Comparison of ENCODE assay signal across 8 cellular contexts in genomic region chr4:1246901-1247810, GRCh38. TPM values are rescaled to one million over a fixed set of nuclear protein-coding genes. Genes with fewer than 3 reads are reported as not detected.
DNase-seq lines count a peak whose midpoint lies in the region; ATAC-seq and TF ChIP-seq lines count a peak whose summit lies in the region.

No MANE protein-coding gene starts in this region.

- peaks cover 13 to 53% of the 10 kb centered on the region in 2 experiments for H3K36me3 ChIP-seq in mesenchymal stem cell (ENCODE audit: control insufficient read depth in 1 of 2, insufficient read depth in 2 of 2, low read depth in 1 of 2, low read length in 2 of 2)

- no peaks in the 10 kb centered on the region for H3K9me3 ChIP-seq in mesenchymal stem cell (ENCODE audit: control insufficient read depth, low read length)

- peak overlapping the region; percentile 91 for H3K9ac ChIP-seq in mesenchymal stem cell (ENCODE audit: low read length)

- no peaks in the 10 kb centered on the region for H3K27me3 ChIP-seq in dorsolateral prefrontal cortex
- no peaks in the 10 kb centered on the region for H3K27me3 ChIP-seq in mesenchymal stem cell (ENCODE audit: control insufficient read depth in 1 of 2, insufficient read depth in 1 of 2, low read length in 2 of 2)

- H3K79me1 ChIP-seq in mesenchymal stem cell (replicated peaks; ENCODE audit: low read length, poor library complexity, severe bottlenecking) = peaks cover 18% of the 10 kb centered on the region

- peak overlapping the region; percentile 94 for H4K8ac ChIP-seq in mesenchymal stem cell (ENCODE audit: low read length)

- H2BK120ac ChIP-seq in mesenchymal stem cell (ENCODE audit: low read depth, low read length) = peak overlapping the region; percentile 99

- peak; percentile 26 for DNase-seq in activated T-cell treated with anti-CD3 and anti-CD28 coated beads for 24 hours (ENCODE audit: low read depth)
- no peak for DNase-seq in activated T-cell treated with anti-CD3 and anti-CD28 coated beads for 4 hours
- peak; percentile 41 for DNase-seq in RPMI8226
- DNase-seq in dorsolateral prefrontal cortex = peak in 7 of 10 donors; percentile 8 to 44 (median 27)
- DNase-seq in mesenchymal stem cell = no peak
- DNase-seq in ureter (ENCODE audit: low spot score) = peak; percentile 46
- DNase-seq in H4 (ENCODE audit: low spot score) = no peak

- no peak for ATAC-seq in HG02884 (IDR thresholded peaks at IDR 0.05; ENCODE audit: unreplicated experiment)

- peak overlapping the region; percentile 89 for H2BK15ac ChIP-seq in mesenchymal stem cell (ENCODE audit: low read depth, poor library complexity, severe bottlenecking)

- 32% methylated on average over 30 of the region's 46 CpGs for WGBS in mesenchymal stem cell

- H4K91ac ChIP-seq in mesenchymal stem cell (ENCODE audit: low read length) = peak overlapping the region; percentile 96

- H3K4ac ChIP-seq in mesenchymal stem cell (ENCODE audit: low read depth in 1 of 2, low read length in 2 of 2) = peak overlapping the region; percentile 87 to 96

- no peak overlapping the region for H2AFZ ChIP-seq in mesenchymal stem cell (ENCODE audit: low read depth, low read length)

- H3K4me1 ChIP-seq in mesenchymal stem cell (ENCODE audit: control insufficient read depth, insufficient read depth, low read depth, low read length) = peaks cover 57% of the 10 kb centered on the region

- H2BK5ac ChIP-seq in mesenchymal stem cell (ENCODE audit: low read depth, low read length, poor library complexity, severe bottlenecking) = no peak overlapping the region

- peak overlapping the region in 1 of 2 experiments; percentile 29 for H2BK12ac ChIP-seq in mesenchymal stem cell (ENCODE audit: low read length in 2 of 2)

- peak overlapping the region; percentile 94 for H3K18ac ChIP-seq in mesenchymal stem cell (ENCODE audit: low read depth in 1 of 2, low read length in 2 of 2)

- H3K4me3 ChIP-seq in dorsolateral prefrontal cortex (peak overlapping the region; percentile 59 to 99 (median 91)), mesenchymal stem cell (ENCODE audit: insufficient read depth in 1 of 2, low read depth in 1 of 2, low read length in 2 of 2) (peak overlapping the region; percentile 77 to 83)

- peak overlapping the region in 58 of 59 donors; percentile 66 to 99 (median 95) for H3K27ac ChIP-seq in dorsolateral prefrontal cortex
- peak overlapping the region; percentile 89 for H3K27ac ChIP-seq in mesenchymal stem cell (ENCODE audit: low read length, poor library complexity, severe bottlenecking)

- TF ChIP-seq CTCF in dorsolateral prefrontal cortex (IDR thresholded peaks at IDR 0.05 in 54 of 56, conservative IDR thresholded peaks at IDR 0.05 in 2 of 56; ENCODE audit: low read depth in 1 of 56, partially characterized antibody in 56 of 56) = no peak

- H2AK5ac ChIP-seq in mesenchymal stem cell (ENCODE audit: low read length, severe bottlenecking) = peak overlapping the region; percentile 30

- peak overlapping the region; percentile 85 for H3K4me2 ChIP-seq in mesenchymal stem cell (ENCODE audit: low read length, poor library complexity, severe bottlenecking)

- intact Hi-C loops in dorsolateral prefrontal cortex (cut with DNase I) = loop anchor here (2.0 to 5.0 kb wide), 5 partner anchors 35 to 625 kb away; partner anchors contain the start of gene NSD2 (in 1 of the 2)

- peak overlapping the region; percentile 76 to 85 for H3K14ac ChIP-seq in mesenchymal stem cell (ENCODE audit: low read length in 2 of 2)

- H3K23ac ChIP-seq in mesenchymal stem cell (ENCODE audit: low read length in 2 of 2) = peak overlapping the region in 1 of 2 experiments; percentile 62

RNA-seq across cellular contexts. Expression of gene CTBP1, which starts 1.8 kb away (rescaled TPM):
- total RNA-seq in dorsolateral prefrontal cortex (100 to 1,000 TPM; 159 to 281 (median 217) TPM), ureter (171 TPM)
- polyA plus RNA-seq in mesenchymal stem cell (2013, experiment 1 of 2) = 96.7 TPM
- 92.8 TPM for polyA plus RNA-seq in mesenchymal stem cell (2013, experiment 2 of 2)
- 81.0 and 106 TPM in 2 replicates for total RNA-seq in H4 (2014; rRNA removed; shearing (Covaris generic))

RNA-seq across cellular contexts. Expression of gene MAEA, which starts 42.5 kb away (rescaled TPM):
- total RNA-seq in dorsolateral prefrontal cortex (10 to 100 TPM; 49.4 to 93.0 (median 72.8) TPM), ureter (75.3 TPM)
- polyA plus RNA-seq in mesenchymal stem cell (2013, experiment 1 of 2) = 37.6 TPM
- 37.1 TPM for polyA plus RNA-seq in mesenchymal stem cell (2013, experiment 2 of 2)
- total RNA-seq in H4 (2014; rRNA removed; shearing (Covaris generic)) = 54.3 and 69.4 TPM in 2 replicates

Comparison
In these comparisons a context has a peak if more than half of its experiments do, and no peak if none do; other contexts are left out.
1. DNase-seq: peak in activated T-cell treated with anti-CD3 and anti-CD28 coated beads for 24 hours (single experiment), RPMI8226 (single experiment), dorsolateral prefrontal cortex (7 of 10) and ureter (single experiment); none in activated T-cell treated with anti-CD3 and anti-CD28 coated beads for 4 hours (single experiment), mesenchymal stem cell (single experiment) and H4 (single experiment).